ENCODE assay signal across 13 cellular contexts in the genomic region with DNA sequence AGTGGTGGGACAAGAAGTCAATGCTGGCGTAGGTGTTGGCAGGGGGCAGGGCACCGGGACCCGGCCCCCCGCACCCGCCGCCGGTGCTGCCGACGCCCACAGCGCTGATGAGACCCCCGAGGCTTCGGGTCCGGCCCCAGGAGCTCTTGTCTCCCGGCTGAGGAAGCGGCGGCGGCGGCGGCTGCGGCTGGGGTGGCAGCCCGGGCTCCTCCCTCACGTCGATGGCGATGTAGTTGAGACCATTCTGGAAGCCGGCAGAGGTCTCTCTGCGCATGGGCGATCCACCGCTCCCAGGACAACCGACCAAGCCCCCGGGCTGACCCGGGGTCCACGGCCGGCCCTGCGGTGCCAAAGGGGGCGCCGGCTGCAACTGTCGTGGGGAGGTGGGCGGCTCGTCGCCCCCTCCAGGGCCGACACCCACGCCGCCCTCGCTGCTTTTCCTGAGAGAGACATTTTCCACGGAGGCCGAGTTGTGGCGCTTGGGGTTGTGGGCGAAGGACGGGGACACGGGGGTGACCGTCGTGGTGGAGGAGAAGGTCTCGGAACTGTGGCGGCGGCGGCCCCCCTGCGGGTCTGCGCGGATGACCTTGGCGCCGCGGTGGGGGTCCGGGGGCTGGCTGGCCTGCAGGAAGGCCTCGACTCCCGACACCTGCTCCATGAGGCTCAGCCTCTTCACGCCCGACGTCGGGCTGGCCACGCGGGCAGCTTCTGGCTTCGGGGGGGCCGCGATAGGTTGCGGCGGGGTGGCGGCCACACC. TPM values are rescaled to one million over a fixed set of nuclear protein-coding genes. Genes with fewer than 3 reads are reported as not detected.
DNase-seq lines count a peak whose midpoint lies in the region; ATAC-seq and TF ChIP-seq lines count a peak whose summit lies in the region.
"Had no signal": no experiment of that assay in that cellular context is flagged by ENCODE, and none has a peak within 500 bp of the region (broad histone marks: within the 10 kb centered on the region; RNA-seq: fewer than 3 reads in every experiment).

No MANE protein-coding gene starts in this region.

- H3K36me3 ChIP-seq in BLaER1 (peaks cover 51% of the 10 kb centered on the region), fibroblast of lung (ENCODE audit: control insufficient read depth, insufficient read depth, low read length) (peaks cover 7% of the 10 kb centered on the region), sigmoid colon (peaks cover 24 to 35% (median 27%) of the 10 kb centered on the region in 4 donors), Karpas-422 (ENCODE audit: insufficient read depth, low read length) (no peaks in the 10 kb centered on the region)

- ATAC-seq in T-helper 17 cell, result no peak
- no peak for ATAC-seq in activated CD4-positive, CD25-positive, alpha-beta regulatory T cell treated with anti-CD3 and anti-CD28 coated beads, Interleukin-2, amount 50 U/mL, for 24 hours
- no peak for ATAC-seq in HG03135 (IDR thresholded peaks at IDR 0.05; ENCODE audit: unreplicated experiment)
- ATAC-seq: foreskin keratinocyte had no signal

- no peaks in the 10 kb centered on the region for H3K27me3 ChIP-seq in BLaER1
- no peaks in the 10 kb centered on the region for H3K27me3 ChIP-seq in fibroblast of lung (ENCODE audit: control insufficient read depth, insufficient read depth, low read length)
- no peaks in the 10 kb centered on the region for H3K27me3 ChIP-seq in sigmoid colon
- no peaks in the 10 kb centered on the region for H3K27me3 ChIP-seq in Karpas-422 (ENCODE audit: low read length)
- H3K27me3 ChIP-seq: foreskin keratinocyte, Peyer's patch had no signal

- TF ChIP-seq CTCF in fibroblast of lung (conservative IDR thresholded peaks at IDR 0.05 in 1 of 2, IDR thresholded peaks at IDR 0.05 in 1 of 2; ENCODE audit: low read depth in 1 of 2, low read length in 2 of 2) (no peak), sigmoid colon (IDR thresholded peaks at IDR 0.05) (no peak)

- peaks cover 40% of the 10 kb centered on the region for H3K4me1 Mint-ChIP-seq in T-helper 17 cell

- no peak for TF ChIP-seq EP300 in sigmoid colon (IDR thresholded peaks at IDR 0.05)

- H3K27ac ChIP-seq in BLaER1, result peak overlapping the region; percentile 52; the same call in 1 of the 2 replicates
- no peak overlapping the region for H3K27ac ChIP-seq in fibroblast of lung (ENCODE audit: insufficient read depth, low read length)
- peak overlapping the region in 3 of 4 donors; percentile 78 to 81 (median 79) for H3K27ac ChIP-seq in sigmoid colon
- H3K27ac ChIP-seq in Karpas-422 (ENCODE audit: low read length), result no peak overlapping the region
- H3K27ac ChIP-seq: Peyer's patch had no signal

- WGBS in sigmoid colon, 2 donors, result 96 to 97% methylated on average over 77 of the region's 77 CpGs

- peak overlapping the region; percentile 43 for H3K4me3 Mint-ChIP-seq in T-helper 17 cell
- H3K4me3 Mint-ChIP-seq: activated CD4-positive, alpha-beta T cell treated with anti-CD3 and anti-CD28 coated beads, Interleukin-2, amount 10 ng/mL, durations not matched to agents 7 days and 5 days had no signal

- H3K36me3 Mint-ChIP-seq in T-helper 17 cell (ENCODE audit: low read depth), result no peaks in the 10 kb centered on the region
- H3K36me3 Mint-ChIP-seq: activated naive CD8-positive, alpha-beta T cell had no signal

- H3K4me2 ChIP-seq in BLaER1 (peak overlapping the region; percentile 93), fibroblast of lung (ENCODE audit: extremely low read depth, insufficient read depth, low read length) (peak overlapping the region; percentile 93), Karpas-422 (ENCODE audit: low read depth, low read length, poor library complexity, severe bottlenecking) (no peak overlapping the region)

- H3K9me3 ChIP-seq in BLaER1, result peaks cover 19% of the 10 kb centered on the region
- no peaks in the 10 kb centered on the region for H3K9me3 ChIP-seq in T-helper 17 cell (ENCODE audit: control insufficient read depth, low read length, poor library complexity, severe bottlenecking)
- H3K9me3 ChIP-seq in fibroblast of lung (ENCODE audit: control insufficient read depth, insufficient read depth, low read depth, low read length), result no peaks in the 10 kb centered on the region
- H3K9me3 ChIP-seq in sigmoid colon, result no peaks in the 10 kb centered on the region
- H3K9me3 ChIP-seq in Karpas-422 (ENCODE audit: low read length), result peaks cover 2% of the 10 kb centered on the region; the same call in 1 of the 2 replicates
- H3K9me3 ChIP-seq: Peyer's patch had no signal

- H3K9ac ChIP-seq in BLaER1 (peak overlapping the region; percentile 63), fibroblast of lung (ENCODE audit: insufficient read depth, low read length) (no peak overlapping the region), Karpas-422 (ENCODE audit: low read length) (no peak overlapping the region)

- H3K4me1 ChIP-seq in BLaER1 (peaks cover 73% of the 10 kb centered on the region), fibroblast of lung (ENCODE audit: control insufficient read depth, extremely low read depth, insufficient read depth, low read length) (peaks cover 3% of the 10 kb centered on the region), sigmoid colon (peaks cover 0 to 73% (median 56%) of the 10 kb centered on the region in 4 donors), Karpas-422 (ENCODE audit: low read length) (no peaks in the 10 kb centered on the region)

- H3K79me2 ChIP-seq in fibroblast of lung (ENCODE audit: control insufficient read depth, insufficient read depth, low read length) (peaks cover 17% of the 10 kb centered on the region), Karpas-422 (ENCODE audit: low read length) (no peaks in the 10 kb centered on the region)

- no peaks in the 10 kb centered on the region for H3K27me3 Mint-ChIP-seq in T-helper 17 cell
- H3K27me3 Mint-ChIP-seq: activated CD4-positive, alpha-beta T cell treated with anti-CD3 and anti-CD28 coated beads, Interleukin-2, amount 10 ng/mL, durations not matched to agents 7 days and 5 days; activated naive CD8-positive, alpha-beta T cell; type B pancreatic cell had no signal

- DNase-seq in T-helper 17 cell (no peak), fibroblast of lung (ENCODE audit: low read depth in 2 of 2) (no peak), sigmoid colon (no peak), Karpas-422 (no peak), hypothalamus (lab: John Stamatoyannopoulos, UW) (no peak)
- DNase-seq: activated CD4-positive, alpha-beta T cell treated with anti-CD3 and anti-CD28 coated beads, Interleukin-2, amount 10 ng/mL, durations not matched to agents 7 days and 5 days; foreskin keratinocyte had no signal

- no peaks in the 10 kb centered on the region for H3K9me2 ChIP-seq in Karpas-422 (replicated peaks; ENCODE audit: insufficient read depth, low read length)

- peak overlapping the region; percentile 84 for H3K4me3 ChIP-seq in BLaER1
- H3K4me3 ChIP-seq in fibroblast of lung (replicated peaks in 1 of 4; ENCODE audit: control extremely low read depth in 1 of 4, insufficient read depth in 1 of 4, low read depth in 3 of 4, low read length in 4 of 4), result peak overlapping the region in 2 of 4 experiments; percentile 62 to 63
- peak overlapping the region; percentile 54 to 95 (median 90) for H3K4me3 ChIP-seq in sigmoid colon
- no peak overlapping the region for H3K4me3 ChIP-seq in Karpas-422 (ENCODE audit: low read length)

- H2AFZ ChIP-seq in fibroblast of lung (ENCODE audit: low read length) (no peak overlapping the region), Karpas-422 (ENCODE audit: low read length) (no peak overlapping the region)

- peak overlapping the region; percentile 82 for H3K27ac Mint-ChIP-seq in T-helper 17 cell
- H3K27ac Mint-ChIP-seq: activated CD4-positive, alpha-beta T cell treated with anti-CD3 and anti-CD28 coated beads, Interleukin-2, amount 10 ng/mL, durations not matched to agents 7 days and 5 days; activated naive CD8-positive, alpha-beta T cell had no signal

- H4K20me1 ChIP-seq in BLaER1 (peaks cover 86% of the 10 kb centered on the region), fibroblast of lung (ENCODE audit: control insufficient read depth, extremely low read depth, insufficient read depth, low read length) (no peaks in the 10 kb centered on the region), Karpas-422 (ENCODE audit: insufficient read depth, low read depth, low read length) (no peaks in the 10 kb centered on the region)

- TF ChIP-seq POLR2A in sigmoid colon (IDR thresholded peaks at IDR 0.05), result no peak

- intact Hi-C loops in sigmoid colon (cut with DNase I), result loop anchor here (5.0 kb wide), 2 partner anchors 240 to 820 kb away; no protein-coding TSS in a partner anchor

RNA-seq across cellular contexts. Expression of a gene that starts 4.1 kb away (rescaled TPM):
- 100 to 1,000 TPM in 1 of 2 donors, 10 to 100 TPM in 1; 90.1 to 101 TPM for total RNA-seq in T-helper 17 cell
- total RNA-seq in fibroblast of lung, result 2.3 TPM in 2 replicates
- polyA plus RNA-seq in fibroblast of lung, result 1.9 and 2.3 TPM in 2 replicates
- polyA plus RNA-seq in fibroblast of lung (2012), result 3.4 and 4.3 TPM in 2 replicates
- polyA minus RNA-seq in fibroblast of lung (ENCODE audit: low replicate concordance), result 1.0 and 2.3 TPM in 2 replicates
- total RNA-seq in sigmoid colon, result 10 to 100 TPM; 15.3 to 21.9 (median 20.3) TPM
- polyA plus RNA-seq in sigmoid colon, result 1 to 10 TPM; 3.6 to 8.6 (median 5.8) TPM
- not detected in 2 replicates for total RNA-seq in Karpas-422 (2014; rRNA removed; shearing (Covaris generic); ENCODE audit: low replicate concordance)

Comparison
In these comparisons a context has a peak if more than half of its experiments do, and no peak if none do; other contexts are left out.
1. H3K27ac ChIP-seq: peak in BLaER1 (single experiment) and sigmoid colon (3 of 4); none in fibroblast of lung (single experiment) and Karpas-422 (single experiment).